ENCODE assay signal across 9 cellular contexts in genomic region chr19:15466851-15467733, GRCh38. TPM values are rescaled to one million over a fixed set of nuclear protein-coding genes. Genes with fewer than 3 reads are reported as not detected.
DNase-seq lines count a peak whose midpoint lies in the region; ATAC-seq and TF ChIP-seq lines count a peak whose summit lies in the region.
"Had no signal": no experiment of that assay in that cellular context is flagged by ENCODE, and none has a peak within 500 bp of the region (broad histone marks: within the 10 kb centered on the region; RNA-seq: fewer than 3 reads in every experiment).

No MANE protein-coding gene starts in this region.

- H3K27me3 ChIP-seq in CD8-positive, alpha-beta T cell (ENCODE audit: insufficient read depth, low read length) = no peaks in the 10 kb centered on the region

- H3K4me1 ChIP-seq in CD8-positive, alpha-beta T cell (ENCODE audit: insufficient read depth, low read length) = peaks cover 58% of the 10 kb centered on the region

- H3K36me3 Mint-ChIP-seq in CD8-positive, alpha-beta T cell = peaks cover 12% of the 10 kb centered on the region

- no peaks in the 10 kb centered on the region for H3K9me3 Mint-ChIP-seq in CD8-positive, alpha-beta T cell

- no peak overlapping the region for H3K4me3 ChIP-seq in CD8-positive, alpha-beta T cell (ENCODE audit: low read depth, low read length)
- H3K4me3 ChIP-seq: upper lobe of left lung had no signal

- H3K27me3 Mint-ChIP-seq in CD8-positive, alpha-beta T cell (ENCODE audit: low read depth) = no peaks in the 10 kb centered on the region

- peak; percentile 25 for ATAC-seq in CD8-positive, alpha-beta T cell
- ATAC-seq in GM21529 (IDR thresholded peaks at IDR 0.05; ENCODE audit: unreplicated experiment) = peak; percentile 52

- H3K9me3 ChIP-seq in CD8-positive, alpha-beta T cell (ENCODE audit: low read length) = no peaks in the 10 kb centered on the region
- H3K9me3 ChIP-seq: upper lobe of left lung had no signal

- peak overlapping the region; percentile 50 for H3K4me3 Mint-ChIP-seq in CD8-positive, alpha-beta T cell

- TF ChIP-seq CTCF in CD8-positive, alpha-beta T cell (IDR thresholded peaks at IDR 0.05) = no peak

- H3K36me3 ChIP-seq in CD8-positive, alpha-beta T cell (ENCODE audit: insufficient read depth, low read length) = peaks cover 2% of the 10 kb centered on the region
- H3K36me3 ChIP-seq: upper lobe of left lung had no signal

- intact Hi-C loops in CD8-positive, alpha-beta T cell (cut with DNase I, micrococcal nuclease) = loop anchor here in 1 of 2 experiments (5.0 to 10.0 kb wide), 2 partner anchors 35 to 368 kb away; no protein-coding TSS in a partner anchor

- no peak overlapping the region for H3K27ac ChIP-seq in CD8-positive, alpha-beta T cell (ENCODE audit: low read depth, low read length)

- peak overlapping the region; percentile 89 for H3K27ac Mint-ChIP-seq in CD8-positive, alpha-beta T cell

- DNase-seq in CD8-positive, alpha-beta T cell = peak in 6 of 7 experiments; percentile 32 to 68 (median 53)
- peak; percentile 52 for DNase-seq in MV-4-11 (lab: John Stamatoyannopoulos, UW)
- DNase-seq in activated T-helper 1 cell treated with anti-CD3 and anti-CD28 coated beads, Interleukin-2, amount 50 U/mL, for 16 hours (ENCODE audit: low read depth in 1 of 2, low spot score in 1 of 2) = peak; percentile 19 to 45
- peak; percentile 45 to 69 (median 58) for DNase-seq in stimulated activated CD4-positive, alpha-beta T cell treated with anti-CD3 and anti-CD28 coated beads, Interleukin-12 subunit alpha, Interleukin-12 subunit beta, amount 100 ng/mL, for 48 hours (ENCODE audit: low read depth in 2 of 3, low spot score in 1 of 3)
- no peak for DNase-seq in NCI-H774 (lab: John Stamatoyannopoulos, UW)
- no peak for DNase-seq in GM19238 (ENCODE audit: insufficient read length, low spot score)
- no peak for DNase-seq in amniotic stem cell (lab: John Stamatoyannopoulos, UW)

- H3K4me1 Mint-ChIP-seq in CD8-positive, alpha-beta T cell (ENCODE audit: low read depth) = peaks cover 61% of the 10 kb centered on the region

- POLR2A ChIA-PET in CD8-positive, alpha-beta T cell (lab: Charles Lee) = interaction anchor here (1.2 to 3.5 kb wide), 7 partner anchors 12 to 89 kb away, joined by 4 to 20 read pairs (median 7); partner anchors contain the start of genes AKAP8 and AKAP8L

- CTCF ChIA-PET in CD8-positive, alpha-beta T cell (lab: Charles Lee) = interaction anchor here (1.2 to 2.0 kb wide), 7 partner anchors 13 to 94 kb away, joined by 3 to 9 read pairs (median 5); partner anchors contain the start of genes AKAP8L and PGLYRP2

RNA-seq across cellular contexts. Expression of gene RASAL3, which starts 2.7 kb away (rescaled TPM):
- 10 to 100 TPM; 80.0 to 83.1 TPM for total RNA-seq in CD8-positive, alpha-beta T cell

RNA-seq across cellular contexts. Expression of gene PGLYRP2, which starts 12.2 kb away (rescaled TPM):
- total RNA-seq in CD8-positive, alpha-beta T cell = not detected
- total RNA-seq: upper lobe of left lung had no signal

RNA-seq across cellular contexts. Expression of gene WIZ, which starts 17.3 kb away (rescaled TPM):
- 10 to 100 TPM; 16.4 to 20.1 TPM for total RNA-seq in CD8-positive, alpha-beta T cell

RNA-seq across cellular contexts. Expression of gene CYP4F22, which starts 41.2 kb away (rescaled TPM):
- total RNA-seq in CD8-positive, alpha-beta T cell = under 1 TPM; 0.36 to 0.46 TPM

RNA-seq across cellular contexts. Expression of gene AKAP8L, which starts 48.3 kb away (rescaled TPM):
- total RNA-seq in CD8-positive, alpha-beta T cell = 100 to 1,000 TPM; 174 to 199 TPM

Comparison
In these comparisons a context has a peak if more than half of its experiments do, and no peak if none do; other contexts are left out.
1. DNase-seq: peak in CD8-positive, alpha-beta T cell (6 of 7), MV-4-11 (single experiment), activated T-helper 1 cell treated with anti-CD3 and anti-CD28 coated beads, Interleukin-2, amount 50 U/mL, for 16 hours (2 of 2) and stimulated activated CD4-positive, alpha-beta T cell treated with anti-CD3 and anti-CD28 coated beads, Interleukin-12 subunit alpha, Interleukin-12 subunit beta, amount 100 ng/mL, for 48 hours (3 of 3); none in NCI-H774 (single experiment), GM19238 (single experiment) and amniotic stem cell (single experiment).